Comparison of ENCODE assay signal across 17 cellular contexts in genomic region chr18:60978338-60978737, GRCh38.
DNase-seq lines count a peak whose midpoint lies in the region; ATAC-seq, FAIRE-seq and TF ChIP-seq lines count a peak whose summit lies in the region.
"Had no signal": no experiment of that assay in that cellular context is flagged by ENCODE, and none has a peak within 500 bp of the region (broad histone marks: within the 10 kb centered on the region; RNA-seq: fewer than 3 reads in every experiment).

No MANE protein-coding gene starts in this region.

- H3K9me3 ChIP-seq in thoracic aorta (no peaks in the 10 kb centered on the region), thyroid gland (no peaks in the 10 kb centered on the region), testis (no peaks in the 10 kb centered on the region)
- H3K9me3 ChIP-seq: Peyer's patch, stomach had no signal

- in situ Hi-C loops in astrocyte of the cerebellum (cut with HindIII; ENCODE audit: low sequenced_read_pairs): no loop called here

- TF ChIP-seq CTCF in astrocyte of the cerebellum (IDR thresholded peaks at IDR 0.05; ENCODE audit: low read depth, low read length, missing control alignments) (no peak), thoracic aorta (IDR thresholded peaks at IDR 0.05) (no peak), thyroid gland (IDR thresholded peaks at IDR 0.05) (no peak), testis (IDR thresholded peaks at IDR 0.05) (no peak)

- H3K4me1 ChIP-seq in thoracic aorta (ENCODE audit: control insufficient read depth in 1 of 2, low read depth in 2 of 2) (peaks cover 20 to 46% of the 10 kb centered on the region in 2 donors), thyroid gland (no peaks in the 10 kb centered on the region), testis (no peaks in the 10 kb centered on the region)
- H3K4me1 ChIP-seq: parathyroid adenoma, Peyer's patch, stomach had no signal

- WGBS in thyroid gland, 2 donors: 62 to 72% methylated on average over 6 of the region's 6 CpGs
- 55 to 62% methylated on average over 6 of the region's 6 CpGs for WGBS in testis, 2 donors

- TF ChIP-seq POLR2A in thyroid gland (IDR thresholded peaks at IDR 0.05) (no peak), testis (IDR thresholded peaks at IDR 0.05) (no peak)

- intact Hi-C loops in thyroid gland (cut with DNase I): no loop called here
- intact Hi-C loops in testis (cut with DNase I; ENCODE audit: low total_unique reads): no loop called here
- intact Hi-C loops in head of caudate nucleus (cut with DNase I): no loop called here

- no peaks in the 10 kb centered on the region for H3K27me3 ChIP-seq in thoracic aorta (replicated peaks; ENCODE audit: insufficient read depth)
- H3K27me3 ChIP-seq in thyroid gland: no peaks in the 10 kb centered on the region
- H3K27me3 ChIP-seq in testis: no peaks in the 10 kb centered on the region
- H3K27me3 ChIP-seq: Peyer's patch, stomach had no signal

- DNase-seq in HS-27A (ENCODE audit: low read depth) (peak; percentile 70), astrocyte of the cerebellum (ENCODE audit: low read depth) (peak; percentile 80), hepatic stellate cell (ENCODE audit: low spot score) (peak; percentile 37), thoracic aorta (ENCODE audit: low spot score) (no peak), thyroid gland (no peak), testis (no peak), head of caudate nucleus (no peak), GM19239 (ENCODE audit: insufficient read length, low spot score) (no peak)
- DNase-seq: activated CD8-positive, alpha-beta memory T cell treated with anti-CD3 and anti-CD28 coated beads, Interleukin-2, amount 50 U/mL, for 48 hours; amygdala; DMS153; erythroblast; Peyer's patch; stimulated activated CD4-positive, alpha-beta T cell treated with anti-CD3 and anti-CD28 coated beads, Interleukin-4, amount 100 ng/mL, for 1 hour; stomach had no signal

- peak overlapping the region in 1 of 2 donors; percentile 45 for H3K27ac ChIP-seq in thoracic aorta
- no peak overlapping the region for H3K27ac ChIP-seq in thyroid gland
- no peak overlapping the region for H3K27ac ChIP-seq in testis
- H3K27ac ChIP-seq: parathyroid adenoma, Peyer's patch, stomach had no signal

- no peak overlapping the region for H3K4me3 ChIP-seq in astrocyte of the cerebellum (ENCODE audit: low read depth, low read length)
- H3K4me3 ChIP-seq in thoracic aorta: no peak overlapping the region
- H3K4me3 ChIP-seq in thyroid gland (replicated peaks in 1 of 3): no peak overlapping the region
- H3K4me3 ChIP-seq in testis: no peak overlapping the region
- H3K4me3 ChIP-seq: Peyer's patch, stomach had no signal

- no peak for FAIRE-seq in GM19239 (lab: Jason Lieb, UNC)
- FAIRE-seq: TTC549 had no signal

- ATAC-seq in thoracic aorta (ENCODE audit: insufficient number of reproducible peaks, low FRiP score, low read depth): peak; percentile 80

- H3K36me3 ChIP-seq in thoracic aorta (no peaks in the 10 kb centered on the region), thyroid gland (no peaks in the 10 kb centered on the region), testis (ENCODE audit: low read depth, missing control alignments) (no peaks in the 10 kb centered on the region)
- H3K36me3 ChIP-seq: Peyer's patch, stomach had no signal

Comparison
In these comparisons a context has a peak if more than half of its experiments do, and no peak if none do; other contexts are left out.
1. DNase-seq: peak in HS-27A (single experiment), astrocyte of the cerebellum (single experiment) and hepatic stellate cell (single experiment); none in thoracic aorta (single experiment), thyroid gland (0 of 2), testis (single experiment), head of caudate nucleus (0 of 42) and GM19239 (single experiment).